In genomic region chr15:85033148-85033547, GRCh38 we compare ENCODE assay signal across 24 cellular contexts. TPM values are rescaled to one million over a fixed set of nuclear protein-coding genes. Genes with fewer than 3 reads are reported as not detected.
DNase-seq lines count a peak whose midpoint lies in the region; ATAC-seq and TF ChIP-seq lines count a peak whose summit lies in the region.
"Had no signal": no experiment of that assay in that cellular context is flagged by ENCODE, and none has a peak within 500 bp of the region (broad histone marks: within the 10 kb centered on the region; RNA-seq: fewer than 3 reads in every experiment).

No MANE protein-coding gene starts in this region.

- no peak for TF ChIP-seq POLR2A in heart left ventricle (IDR thresholded peaks at IDR 0.05)

- intact Hi-C loops in heart left ventricle (cut with DNase I): loop anchor here in 1 of 10 donors (5.0 kb wide), 1 partner anchor 56 kb away; no protein-coding TSS in a partner anchor
- intact Hi-C loops in cardiac septum (cut with DNase I): no loop called here
- intact Hi-C loops in posterior vena cava (cut with DNase I): no loop called here

- H3K79me2 ChIP-seq in hepatocyte: peaks cover 80% of the 10 kb centered on the region

- peak in 3 of 4 donors; percentile 36 to 76 (median 41) for ATAC-seq in heart left ventricle
- no peak for ATAC-seq in GM21576 (IDR thresholded peaks at IDR 0.05; ENCODE audit: unreplicated experiment)
- ATAC-seq: CD8-positive, alpha-beta T cell; natural killer cell had no signal

- no peak overlapping the region for H3K4me3 ChIP-seq in heart left ventricle
- no peak overlapping the region for H3K4me3 ChIP-seq in hepatocyte
- H3K4me3 ChIP-seq in muscle layer of duodenum (ENCODE audit: low read depth in 1 of 2, low read length in 2 of 2): no peak overlapping the region

- H3K27ac ChIP-seq in heart left ventricle: peak overlapping the region in 4 of 12 donors; percentile 3 to 37 (median 14)
- H3K27ac ChIP-seq in hepatocyte: peak overlapping the region; percentile 85
- peak overlapping the region; percentile 77 for H3K27ac ChIP-seq in muscle layer of duodenum (ENCODE audit: low read length)
- H3K27ac ChIP-seq: WERI-Rb-1 had no signal

- H3K27me3 ChIP-seq in heart left ventricle (no peaks in the 10 kb centered on the region), hepatocyte (no peaks in the 10 kb centered on the region), muscle layer of duodenum (ENCODE audit: low read depth, low read length) (no peaks in the 10 kb centered on the region)

- DNase-seq in heart left ventricle (no peak), cardiac septum (ENCODE audit: low spot score) (no peak), hepatocyte (ENCODE audit: low spot score) (no peak), dedifferentiated amniotic fluid mesenchymal stem cell (ENCODE audit: extremely low spot score) (no peak), posterior vena cava (ENCODE audit: low spot score) (no peak), NCI-H1105 treated with DMSO at 0.1 percent for 48 hours (lab: John Stamatoyannopoulos, UW) (no peak)
- DNase-seq: 8988T; activated CD4-positive, alpha-beta T cell treated with anti-CD3 and anti-CD28 coated beads for 48 hours; activated gamma-delta T cell; activated T-cell treated with anti-CD3 and anti-CD28 coated beads, Interleukin-2, amount 50 U/mL, for 24 hours; AML-193; CD8-positive, alpha-beta T cell; effector memory CD4-positive, alpha-beta T cell; erythroblast; H7; natural killer cell; NCI-H1048; NCI-H187; NCI-H524 treated with DMSO at 0.1 percent for 48 hours; SHP77; stimulated activated CD4-positive, alpha-beta T cell treated with anti-CD3 and anti-CD28 coated beads, Interleukin-2, amount 100 ng/mL, for 24 hours; WERI-Rb-1 had no signal

- no peak for TF ChIP-seq CTCF in heart left ventricle (IDR thresholded peaks at IDR 0.05)
- TF ChIP-seq CTCF in hepatocyte (IDR thresholded peaks at IDR 0.05; ENCODE audit: poor library complexity): no peak

- H3K4me2 ChIP-seq in hepatocyte: peak overlapping the region; percentile 48

- H3K36me3 ChIP-seq in heart left ventricle: no peaks in the 10 kb centered on the region
- no peaks in the 10 kb centered on the region for H3K36me3 ChIP-seq in hepatocyte (replicated peaks; ENCODE audit: insufficient read depth, low read depth)
- no peaks in the 10 kb centered on the region for H3K36me3 ChIP-seq in muscle layer of duodenum (ENCODE audit: control insufficient read depth in 1 of 2, insufficient read depth in 2 of 2, low read length in 2 of 2)
- H3K36me3 ChIP-seq: WERI-Rb-1 had no signal

- 22 to 48% (median 29%) methylated on average over 1 of the region's 1 CpG for WGBS in heart left ventricle, 4 donors
- 35% methylated on average over 1 of the region's 1 CpG for WGBS in hepatocyte (ENCODE audit: low lambda C conversion rate, missing lambda C conversion rate)

- H3K4me1 ChIP-seq in heart left ventricle: peaks cover 4 to 81% (median 50%) of the 10 kb centered on the region in 12 donors
- peaks cover 54% of the 10 kb centered on the region for H3K4me1 ChIP-seq in hepatocyte (ENCODE audit: insufficient read depth)
- peaks cover 20 to 26% of the 10 kb centered on the region in 2 donors for H3K4me1 ChIP-seq in muscle layer of duodenum (ENCODE audit: control insufficient read depth in 1 of 2, insufficient read depth in 2 of 2, low read length in 2 of 2)

- H2AFZ ChIP-seq in hepatocyte: no peak overlapping the region

- no peaks in the 10 kb centered on the region for H4K20me1 ChIP-seq in hepatocyte (ENCODE audit: insufficient read depth, poor library complexity, severe bottlenecking)

- no peaks in the 10 kb centered on the region for H3K9me2 ChIP-seq in hepatocyte (replicated peaks; ENCODE audit: insufficient read depth)

- H3K9me3 ChIP-seq in heart left ventricle (no peaks in the 10 kb centered on the region), hepatocyte (ENCODE audit: low read depth) (no peaks in the 10 kb centered on the region), muscle layer of duodenum (ENCODE audit: control insufficient read depth in 1 of 2, low read length in 2 of 2) (no peaks in the 10 kb centered on the region)

RNA-seq across cellular contexts. Expression of gene PDE8A, which starts 51.5 kb away (rescaled TPM):
- total RNA-seq in heart left ventricle: 10 to 100 TPM in 8 of 9 donors, 1 to 10 TPM in 1; 9.4 to 21.5 (median 17.8) TPM
- 10 to 100 TPM; 11.9 to 13.6 TPM for polyA plus RNA-seq in heart left ventricle
- total RNA-seq in cardiac septum: 28.2 TPM
- total RNA-seq in hepatocyte: 25.6 and 26.0 TPM in 2 replicates
- polyA plus RNA-seq in hepatocyte: 15.3 and 24.0 TPM in 2 replicates
- total RNA-seq in posterior vena cava: 10 to 100 TPM; 30.9 to 48.8 TPM
